In the genomic region with DNA sequence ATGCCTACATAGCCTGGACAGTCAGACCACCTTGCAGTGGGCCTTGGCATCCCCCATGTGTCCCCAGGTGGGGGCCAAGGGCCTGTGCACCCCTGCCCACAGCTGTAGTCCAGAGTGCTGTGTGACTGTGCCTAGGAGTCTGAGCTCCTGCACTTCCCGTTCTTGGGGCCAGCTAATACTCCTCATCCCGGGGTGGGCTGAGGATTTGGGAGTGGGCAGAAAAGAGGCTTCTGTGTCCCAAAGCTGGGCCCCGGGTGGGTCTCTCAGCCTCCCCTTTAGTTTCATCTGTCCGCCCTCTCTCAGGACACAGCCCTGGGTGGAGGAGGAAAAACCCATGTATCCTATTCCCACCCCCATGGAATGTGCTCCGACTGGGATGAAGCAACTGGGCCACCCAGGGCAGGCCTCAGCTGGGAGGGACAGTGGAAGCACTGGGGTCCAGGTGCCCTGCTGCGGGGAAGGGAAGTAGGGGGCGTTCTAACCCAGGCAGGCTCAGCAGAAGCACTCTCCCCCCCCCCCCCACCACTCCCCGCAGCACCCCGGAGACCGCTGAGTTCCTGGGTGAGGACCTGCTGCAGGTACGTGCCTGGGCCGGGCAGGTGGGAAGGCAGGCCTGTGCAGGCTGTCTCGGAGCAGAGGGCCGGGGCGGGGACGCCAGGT, we compare ENCODE assay signal across 8 cellular contexts. TPM values are rescaled to one million over a fixed set of nuclear protein-coding genes. Genes with fewer than 3 reads are reported as not detected.
DNase-seq lines count a peak whose midpoint lies in the region; ATAC-seq, FAIRE-seq and TF ChIP-seq lines count a peak whose summit lies in the region.

No MANE protein-coding gene starts in this region.

- intact Hi-C loops in K562 (cut with micrococcal nuclease) = no loop called here

- no TSS peak for BruUV-seq in K562 (replicated peaks; lab: Mats Ljungman, UMichigan)

- in situ Hi-C loops in K562 (cut with MboI) (no loop called here), GM13976 (cut with MboI; ENCODE audit: low sequenced_read_pairs, unreplicated experiment) (no loop called here)

- TF ChIP-seq RAD21 in A549 (conservative IDR thresholded peaks at IDR 0.05 in 1 of 2, IDR thresholded peaks at IDR 0.05 in 1 of 2) (no peak), K562 (CRISPR knock-in tag; conservative IDR thresholded peaks at IDR 0.05 in 1 of 2, IDR thresholded peaks at IDR 0.05 in 1 of 2) (no peak)

- no peaks in the 10 kb centered on the region for H4K20me1 ChIP-seq in K562 (replicated peaks; ENCODE audit: control insufficient read depth, insufficient read depth, low read length)

- DNase-seq in A549 (ENCODE audit: low read depth in 1 of 2, low spot score in 1 of 2) (no peak), HL-60 (ENCODE audit: low read depth in 1 of 2, low spot score in 1 of 2) (no peak), K562 (ENCODE audit: extremely low read depth in 1 of 4, low spot score in 3 of 4) (no peak), activated gamma-delta T cell treated with Interleukin-2 at 50 U/mL for 16 hours (no peak), NCI-H524 (lab: John Stamatoyannopoulos, UW) (no peak), GM13976 (ENCODE audit: low spot score) (no peak), DMS153 treated with DMSO at 0.1 percent for 48 hours (lab: John Stamatoyannopoulos, UW; ENCODE audit: unreplicated experiment) (no peak)

- POLR2A ChIA-PET in A549 (lab: Yijun Ruan, JAX) = no interaction called here
- POLR2A ChIA-PET in K562 (lab: Yijun Ruan, JAX) = interaction anchor here (0.6 to 0.8 kb wide), 2 partner anchors 147 to 398 kb away, joined by 3 to 4 read pairs; no protein-coding TSS in a partner anchor

- H3K4me1 ChIP-seq in A549 (peaks cover 10% of the 10 kb centered on the region; the same call in 2 of the 3 replicates), K562 (replicated peaks in 1 of 2; ENCODE audit: control insufficient read depth in 2 of 2, insufficient read depth in 2 of 2, low read length in 2 of 2) (peaks cover 15 to 69% of the 10 kb centered on the region in 2 experiments; a peak in 4 of 5 replicates), mesodermal cell (ENCODE audit: control insufficient read depth, insufficient read depth, low read length, poor library complexity, severe bottlenecking) (peaks cover 31% of the 10 kb centered on the region)

- no peak overlapping the region for H2AFZ ChIP-seq in K562 (ENCODE audit: low read depth, low read length)

- 70% methylated on average over 7 of the region's 16 CpGs for WGBS in A549 (ENCODE audit: missing lambda C conversion rate)
- WGBS in K562 (ENCODE audit: insufficient coverage, low coverage, missing lambda C conversion rate) = 25% methylated on average over 2 of the region's 16 CpGs
- WGBS in mesodermal cell (ENCODE audit: insufficient coverage in 2 of 2), 2 experiments = 89 to 93% methylated on average over 7 to 8 of the region's 16 CpGs

- H3K27me3 ChIP-seq in HL-60 (ENCODE audit: insufficient read depth, poor library complexity, severe bottlenecking) (no peaks in the 10 kb centered on the region), K562 (ENCODE audit: control insufficient read depth in 2 of 2, insufficient read depth in 2 of 2, low read length in 2 of 2) (no peaks in the 10 kb centered on the region)

- no peak for TF ChIP-seq EP300 in A549 (IDR thresholded peaks at IDR 0.05)
- no peak for TF ChIP-seq EP300 in K562 (IDR thresholded peaks at IDR 0.05; ENCODE audit: low read length)

- H3K4me2 ChIP-seq in A549 = peak overlapping the region; percentile 82
- H3K4me2 ChIP-seq in K562 (ENCODE audit: insufficient read depth, low read length) = peak overlapping the region; percentile 87; the same call in 1 of the 2 replicates

- H3K79me2 ChIP-seq in K562 (ENCODE audit: control insufficient read depth, insufficient read depth, low read length) = peaks cover 11% of the 10 kb centered on the region

- no peak for FAIRE-seq in A549 (lab: Jason Lieb, UNC)
- FAIRE-seq in K562 (lab: Jason Lieb, UNC) = no peak

- ATAC-seq in A549 (no peak), K562 (no peak)

- H3K9me3 ChIP-seq in A549 (no peaks in the 10 kb centered on the region), K562 (replicated peaks; ENCODE audit: control insufficient read depth, insufficient read depth, low read depth, low read length) (no peaks in the 10 kb centered on the region), mesodermal cell (ENCODE audit: control insufficient read depth, low read length) (no peaks in the 10 kb centered on the region)

- no peak for TF ChIP-seq CTCF in A549 (IDR thresholded peaks at IDR 0.05)
- TF ChIP-seq CTCF in HL-60 (IDR thresholded peaks at IDR 0.05; ENCODE audit: insufficient read depth, low read length) = no peak
- no peak for TF ChIP-seq CTCF in K562 (IDR thresholded peaks at IDR 0.05 in 2 of 3, conservative IDR thresholded peaks at IDR 0.05 in 1 of 3; ENCODE audit: insufficient read depth in 2 of 3, low read depth in 1 of 3, low read length in 3 of 3)
- TF ChIP-seq CTCF in GM13976 (IDR thresholded peaks at IDR 0.05; ENCODE audit: borderline replicate concordance, control extremely low read depth, extremely low read depth, insufficient read depth, missing control alignments) = no peak

- H3K9me1 ChIP-seq in K562 (ENCODE audit: control insufficient read depth, insufficient read depth, low read length) = no peaks in the 10 kb centered on the region

- TF ChIP-seq POLR2A in A549 (IDR thresholded peaks at IDR 0.05; ENCODE audit: low read length) (no peak), K562 (conservative IDR thresholded peaks at IDR 0.05) (no peak)

- CTCF ChIA-PET in A549 (lab: Yijun Ruan, JAX) = interaction anchor here (0.6 to 7.1 kb wide), 6 partner anchors 10 to 152 kb away, joined by 3 to 152 read pairs (median 84); a partner anchor contains a TSS
- CTCF ChIA-PET in K562 (lab: Yijun Ruan, JAX; ENCODE audit: low intra/inter-chr PET ratio) = no interaction called here

- peak overlapping the region; percentile 47 to 92; a peak in 3 of 4 replicates for H3K9ac ChIP-seq in K562 (ENCODE audit: insufficient read depth in 1 of 2, low read depth in 2 of 2, low read length in 2 of 2)

- H3K4me3 ChIP-seq in A549 (no peak overlapping the region), HL-60 (replicated peaks; ENCODE audit: insufficient read depth, low read length) (peak overlapping the region; percentile 84), K562 (peak overlapping the region; percentile 65), mesodermal cell (ENCODE audit: extremely low read depth, insufficient read depth, low read length, poor library complexity, severe bottlenecking) (peak overlapping the region; percentile 77)

- H3K36me3 ChIP-seq in K562 (ENCODE audit: control insufficient read depth, insufficient read depth, low read length) (peaks cover 38% of the 10 kb centered on the region; the same call in 2 of the 3 replicates), mesodermal cell (ENCODE audit: control insufficient read depth, insufficient read depth, low read length) (peaks cover 41% of the 10 kb centered on the region)

- H3K27ac ChIP-seq in A549 = peak overlapping the region in 1 of 2 experiments; percentile 93; a peak in 3 of 6 replicates
- peak overlapping the region; percentile 81 for H3K27ac ChIP-seq in HL-60 (replicated peaks)
- H3K27ac ChIP-seq in K562 (ENCODE audit: extremely low read depth, low read depth, low read length) = no peak overlapping the region
- H3K27ac ChIP-seq in mesodermal cell (ENCODE audit: low read depth, low read length, severe bottlenecking) = no peak overlapping the region

RNA-seq across cellular contexts. Expression of a gene that starts 1.3 kb away (rescaled TPM):
- 1.6 and 1.8 TPM in 2 replicates for polyA plus RNA-seq in A549 (2011; rRNA removed)
- polyA plus RNA-seq in A549 (2012; cell fraction: cytosol; rRNA removed) = 3.3 and 3.4 TPM in 2 replicates
- polyA plus RNA-seq in A549 (2012; cell fraction: nucleus; rRNA removed) = 8.7 and 9.6 TPM in 2 replicates
- 1.6 to 2.8 TPM (median 2.7 TPM) in 3 replicates for polyA plus RNA-seq in A549 (2017; fragmentation: RNase III; extraction: RNeasy Plus Mini Kit Qiagen cat#74134 plus additional on column Dnase treatment)
- 1.6 and 2.2 TPM in 2 replicates for polyA minus RNA-seq in A549 (2011; rRNA and poly(A)+ RNA removed)
- total RNA-seq in K562 (2011; cell fraction: chromatin; rRNA removed; ENCODE audit: low replicate concordance) = 27.4 and 84.8 TPM in 2 replicates
- total RNA-seq in K562 (2011; cell fraction: nucleolus; rRNA removed) = 40.0 and 41.0 TPM in 2 replicates
- total RNA-seq in K562 (2011; cell fraction: nucleoplasm; rRNA removed) = 21.5 and 25.7 TPM in 2 replicates
- total RNA-seq in K562 (2014; rRNA removed) = 18.6 and 21.2 TPM in 2 replicates
- 7.4 and 9.7 TPM in 2 replicates for total RNA-seq in K562 (2014; rRNA removed; fragmentation: Illumina TruSeq; extraction: Trizol)
- total RNA-seq in K562 (2015; rRNA removed; fragmentation: Illumina TruSeq; extraction: Trizol) = 9.3 and 9.4 TPM in 2 replicates
- 29.9 and 36.2 TPM in 2 replicates for total RNA-seq in K562 (2021)
- 11.5 and 14.9 TPM in 2 replicates for polyA plus RNA-seq in K562 (2011; rRNA removed)
- 10.1 and 21.2 TPM in 2 replicates for polyA plus RNA-seq in K562 (2011; cell fraction: cytosol; rRNA removed)
- polyA plus RNA-seq in K562 (2011; cell fraction: nucleus; rRNA removed) = 23.7 and 33.6 TPM in 2 replicates
- 34.0 and 58.5 TPM in 2 replicates for polyA plus RNA-seq in K562 (2012)
- 32.1 and 36.0 TPM in 2 replicates for polyA plus RNA-seq in K562 (2014; fragmentation: Illumina TruSeq; extraction: Trizol)
- under 1 TPM; 0.10 to 0.17 TPM for polyA plus RNA-seq in K562 (2014; fragmentation: Nextera tagmentation; extraction: Ambion mirVana)
- 8.7 and 10.4 TPM in 2 replicates for polyA plus RNA-seq in K562 (2014; rRNA removed)
- 16.7 and 17.5 TPM in 2 replicates for polyA minus RNA-seq in K562 (2011; rRNA and poly(A)+ RNA removed)
- polyA minus RNA-seq in K562 (2011; cell fraction: cytosol; rRNA and poly(A)+ RNA removed) = 12.7 and 19.9 TPM in 2 replicates
- 13.7 and 15.5 TPM in 2 replicates for polyA minus RNA-seq in K562 (2011; cell fraction: nucleus; rRNA and poly(A)+ RNA removed)
- 38.7 TPM for polyA plus RNA-seq in mesodermal cell (2013, experiment 1 of 2)
- polyA plus RNA-seq in mesodermal cell (2013, experiment 2 of 2) = 31.5 TPM

RNA-seq across cellular contexts. Expression of a gene that starts 17.8 kb away (rescaled TPM):
- polyA plus RNA-seq in A549 (2011; rRNA removed) (13.1 and 17.9 TPM in 2 replicates), A549 (2017; fragmentation: RNase III; extraction: RNeasy Plus Mini Kit Qiagen cat#74134 plus additional on column Dnase treatment) (10.5 to 11.5 TPM (median 10.8 TPM) in 3 replicates), K562 (2011; rRNA removed) (42.8 and 51.4 TPM in 2 replicates), K562 (2014; fragmentation: Illumina TruSeq; extraction: Trizol) (54.2 and 62.3 TPM in 2 replicates), K562 (2014; fragmentation: Nextera tagmentation; extraction: Ambion mirVana) (10 to 100 TPM in 1 of 2 experiments, 1 to 10 TPM in 1; 7.9 to 11.8 TPM), K562 (2014; rRNA removed) (45.7 and 47.8 TPM in 2 replicates)
- polyA plus RNA-seq in A549 (2012; cell fraction: cytosol; rRNA removed) = 20.5 and 28.6 TPM in 2 replicates
- 15.8 and 19.3 TPM in 2 replicates for polyA plus RNA-seq in A549 (2012; cell fraction: nucleus; rRNA removed)
- polyA minus RNA-seq in A549 (2011; rRNA and poly(A)+ RNA removed) = 9.3 and 12.4 TPM in 2 replicates
- total RNA-seq in K562 (2011; cell fraction: chromatin; rRNA removed; ENCODE audit: low replicate concordance) = 8.1 and 23.1 TPM in 2 replicates
- 20.8 and 21.3 TPM in 2 replicates for total RNA-seq in K562 (2011; cell fraction: nucleolus; rRNA removed)
- 19.4 and 21.3 TPM in 2 replicates for total RNA-seq in K562 (2011; cell fraction: nucleoplasm; rRNA removed)
- total RNA-seq in K562 (2014; rRNA removed) (38.8 and 55.8 TPM in 2 replicates), K562 (2014; rRNA removed; fragmentation: Illumina TruSeq; extraction: Trizol) (27.6 and 29.0 TPM in 2 replicates), K562 (2015; rRNA removed; fragmentation: Illumina TruSeq; extraction: Trizol) (30.9 and 32.5 TPM in 2 replicates), K562 (2021) (47.5 and 50.0 TPM in 2 replicates)
- 73.7 and 106 TPM in 2 replicates for polyA plus RNA-seq in K562 (2011; cell fraction: cytosol; rRNA removed)
- polyA plus RNA-seq in K562 (2011; cell fraction: nucleus; rRNA removed) = 34.8 and 35.2 TPM in 2 replicates
- polyA plus RNA-seq in K562 (2012) = 25.7 and 42.5 TPM in 2 replicates
- polyA minus RNA-seq in K562 (2011; rRNA and poly(A)+ RNA removed) = 21.5 and 27.1 TPM in 2 replicates
- polyA minus RNA-seq in K562 (2011; cell fraction: cytosol; rRNA and poly(A)+ RNA removed) = 30.1 and 30.4 TPM in 2 replicates
- polyA minus RNA-seq in K562 (2011; cell fraction: nucleus; rRNA and poly(A)+ RNA removed) = 8.6 and 12.3 TPM in 2 replicates
- polyA plus RNA-seq in mesodermal cell (2013, experiment 1 of 2) = 21.0 TPM
- 15.1 TPM for polyA plus RNA-seq in mesodermal cell (2013, experiment 2 of 2)

RNA-seq across cellular contexts. Expression of a gene that starts 32.1 kb away (rescaled TPM):
- polyA plus RNA-seq in A549 (2011; rRNA removed) (20.5 and 22.0 TPM in 2 replicates), A549 (2017; fragmentation: RNase III; extraction: RNeasy Plus Mini Kit Qiagen cat#74134 plus additional on column Dnase treatment) (23.5 to 28.4 TPM (median 26.1 TPM) in 3 replicates), K562 (2011; rRNA removed) (50.4 and 53.3 TPM in 2 replicates), K562 (2014; fragmentation: Illumina TruSeq; extraction: Trizol) (31.6 and 42.5 TPM in 2 replicates), K562 (2014; fragmentation: Nextera tagmentation; extraction: Ambion mirVana) (1 to 10 TPM; 1.5 to 1.9 TPM), K562 (2014; rRNA removed) (69.5 and 71.3 TPM in 2 replicates)
- polyA plus RNA-seq in A549 (2012; cell fraction: cytosol; rRNA removed) = 25.4 and 29.6 TPM in 2 replicates
- 116 and 166 TPM in 2 replicates for polyA plus RNA-seq in A549 (2012; cell fraction: nucleus; rRNA removed)
- 18.1 and 19.4 TPM in 2 replicates for polyA minus RNA-seq in A549 (2011; rRNA and poly(A)+ RNA removed)
- total RNA-seq in K562 (2011; cell fraction: chromatin; rRNA removed; ENCODE audit: low replicate concordance) = 235 and 500 TPM in 2 replicates
- 281 and 297 TPM in 2 replicates for total RNA-seq in K562 (2011; cell fraction: nucleolus; rRNA removed)
- 245 and 253 TPM in 2 replicates for total RNA-seq in K562 (2011; cell fraction: nucleoplasm; rRNA removed)
- total RNA-seq in K562 (2014; rRNA removed) (48.0 and 51.3 TPM in 2 replicates), K562 (2014; rRNA removed; fragmentation: Illumina TruSeq; extraction: Trizol) (19.7 and 24.2 TPM in 2 replicates), K562 (2015; rRNA removed; fragmentation: Illumina TruSeq; extraction: Trizol) (29.9 and 31.1 TPM in 2 replicates), K562 (2021) (57.1 and 61.3 TPM in 2 replicates)
- polyA plus RNA-seq in K562 (2011; cell fraction: cytosol; rRNA removed) = 27.8 and 56.0 TPM in 2 replicates
- 156 and 291 TPM in 2 replicates for polyA plus RNA-seq in K562 (2011; cell fraction: nucleus; rRNA removed)
- 41.4 and 63.8 TPM in 2 replicates for polyA plus RNA-seq in K562 (2012)
- 26.8 and 33.7 TPM in 2 replicates for polyA minus RNA-seq in K562 (2011; rRNA and poly(A)+ RNA removed)
- polyA minus RNA-seq in K562 (2011; cell fraction: cytosol; rRNA and poly(A)+ RNA removed) = 20.7 and 22.7 TPM in 2 replicates
- polyA minus RNA-seq in K562 (2011; cell fraction: nucleus; rRNA and poly(A)+ RNA removed) = 56.9 and 57.8 TPM in 2 replicates
- polyA plus RNA-seq in mesodermal cell (2013, experiment 1 of 2) = 54.8 TPM
- polyA plus RNA-seq in mesodermal cell (2013, experiment 2 of 2) = 44.0 TPM

RNA-seq across cellular contexts. Expression of a gene that starts 34.7 kb away (rescaled TPM):
- 584 and 723 TPM in 2 replicates for polyA plus RNA-seq in A549 (2011; rRNA removed)
- 3,234 and 3,497 TPM in 2 replicates for polyA plus RNA-seq in A549 (2012; cell fraction: cytosol; rRNA removed)
- 2,197 and 2,541 TPM in 2 replicates for polyA plus RNA-seq in A549 (2012; cell fraction: nucleus; rRNA removed)
- polyA plus RNA-seq in A549 (2017; fragmentation: RNase III; extraction: RNeasy Plus Mini Kit Qiagen cat#74134 plus additional on column Dnase treatment) = 1,477 to 1,633 TPM (median 1,616 TPM) in 3 replicates
- polyA minus RNA-seq in A549 (2011; rRNA and poly(A)+ RNA removed) = 417 and 457 TPM in 2 replicates
- 14.2 and 41.4 TPM in 2 replicates for total RNA-seq in K562 (2011; cell fraction: chromatin; rRNA removed; ENCODE audit: low replicate concordance)
- 152 and 183 TPM in 2 replicates for total RNA-seq in K562 (2011; cell fraction: nucleolus; rRNA removed)
- 99.6 and 131 TPM in 2 replicates for total RNA-seq in K562 (2011; cell fraction: nucleoplasm; rRNA removed)
- total RNA-seq in K562 (2014; rRNA removed) = 373 and 487 TPM in 2 replicates
- 94.3 and 160 TPM in 2 replicates for total RNA-seq in K562 (2014; rRNA removed; fragmentation: Illumina TruSeq; extraction: Trizol)
- total RNA-seq in K562 (2015; rRNA removed; fragmentation: Illumina TruSeq; extraction: Trizol) = 455 and 466 TPM in 2 replicates
- 330 and 373 TPM in 2 replicates for total RNA-seq in K562 (2021)
- polyA plus RNA-seq in K562 (2011; rRNA removed) = 800 and 995 TPM in 2 replicates
- 1,618 and 2,500 TPM in 2 replicates for polyA plus RNA-seq in K562 (2011; cell fraction: cytosol; rRNA removed)
- polyA plus RNA-seq in K562 (2011; cell fraction: nucleus; rRNA removed) = 492 and 635 TPM in 2 replicates
- polyA plus RNA-seq in K562 (2012) = 1,292 and 1,616 TPM in 2 replicates
- 189 and 298 TPM in 2 replicates for polyA plus RNA-seq in K562 (2014; fragmentation: Illumina TruSeq; extraction: Trizol)
- 100 to 1,000 TPM; 240 to 301 TPM for polyA plus RNA-seq in K562 (2014; fragmentation: Nextera tagmentation; extraction: Ambion mirVana)
- polyA plus RNA-seq in K562 (2014; rRNA removed) = 474 and 680 TPM in 2 replicates
- 187 and 354 TPM in 2 replicates for polyA minus RNA-seq in K562 (2011; rRNA and poly(A)+ RNA removed)
- 194 and 200 TPM in 2 replicates for polyA minus RNA-seq in K562 (2011; cell fraction: cytosol; rRNA and poly(A)+ RNA removed)
- 64.1 and 86.9 TPM in 2 replicates for polyA minus RNA-seq in K562 (2011; cell fraction: nucleus; rRNA and poly(A)+ RNA removed)
- polyA plus RNA-seq in mesodermal cell (2013, experiment 1 of 2) = 1,236 TPM
- polyA plus RNA-seq in mesodermal cell (2013, experiment 2 of 2) = 1,057 TPM

RNA-seq across cellular contexts. Expression of a gene that starts 45.4 kb away (rescaled TPM):
- 13.6 and 23.0 TPM in 2 replicates for polyA plus RNA-seq in A549 (2011; rRNA removed)
- polyA plus RNA-seq in A549 (2012; cell fraction: cytosol; rRNA removed) = 44.5 and 48.9 TPM in 2 replicates
- 37.3 and 38.8 TPM in 2 replicates for polyA plus RNA-seq in A549 (2012; cell fraction: nucleus; rRNA removed)
- 34.5 to 39.3 TPM (median 37.3 TPM) in 3 replicates for polyA plus RNA-seq in A549 (2017; fragmentation: RNase III; extraction: RNeasy Plus Mini Kit Qiagen cat#74134 plus additional on column Dnase treatment)
- 8.0 and 10.8 TPM in 2 replicates for polyA minus RNA-seq in A549 (2011; rRNA and poly(A)+ RNA removed)
- total RNA-seq in K562 (2011; cell fraction: chromatin; rRNA removed; ENCODE audit: low replicate concordance) = 24.1 and 61.4 TPM in 2 replicates
- 43.3 and 44.0 TPM in 2 replicates for total RNA-seq in K562 (2011; cell fraction: nucleolus; rRNA removed)
- 30.8 and 31.2 TPM in 2 replicates for total RNA-seq in K562 (2011; cell fraction: nucleoplasm; rRNA removed)
- total RNA-seq in K562 (2014; rRNA removed) = 40.9 and 42.2 TPM in 2 replicates
- total RNA-seq in K562 (2014; rRNA removed; fragmentation: Illumina TruSeq; extraction: Trizol) = 8.4 and 13.9 TPM in 2 replicates
- total RNA-seq in K562 (2015; rRNA removed; fragmentation: Illumina TruSeq; extraction: Trizol) = 29.1 and 33.7 TPM in 2 replicates
- 26.8 and 28.5 TPM in 2 replicates for total RNA-seq in K562 (2021)
- 17.2 and 19.8 TPM in 2 replicates for polyA plus RNA-seq in K562 (2011; rRNA removed)
- 19.6 and 24.7 TPM in 2 replicates for polyA plus RNA-seq in K562 (2011; cell fraction: cytosol; rRNA removed)
- 38.3 and 48.3 TPM in 2 replicates for polyA plus RNA-seq in K562 (2011; cell fraction: nucleus; rRNA removed)
- 25.1 and 27.1 TPM in 2 replicates for polyA plus RNA-seq in K562 (2012)
- 33.6 and 34.3 TPM in 2 replicates for polyA plus RNA-seq in K562 (2014; fragmentation: Illumina TruSeq; extraction: Trizol)
- polyA plus RNA-seq in K562 (2014; fragmentation: Nextera tagmentation; extraction: Ambion mirVana) = 10 to 100 TPM in 1 of 2 experiments, 1 to 10 TPM in 1; 2.8 to 10.5 TPM
- 40.8 and 41.4 TPM in 2 replicates for polyA plus RNA-seq in K562 (2014; rRNA removed)
- 7.3 and 8.8 TPM in 2 replicates for polyA minus RNA-seq in K562 (2011; rRNA and poly(A)+ RNA removed)
- polyA minus RNA-seq in K562 (2011; cell fraction: cytosol; rRNA and poly(A)+ RNA removed) = 8.7 and 12.7 TPM in 2 replicates
- 7.2 and 10.0 TPM in 2 replicates for polyA minus RNA-seq in K562 (2011; cell fraction: nucleus; rRNA and poly(A)+ RNA removed)
- 13.9 TPM for polyA plus RNA-seq in mesodermal cell (2013, experiment 1 of 2)
- 13.0 TPM for polyA plus RNA-seq in mesodermal cell (2013, experiment 2 of 2)
